30 cellular contexts compared by ENCODE assay signal in the genomic region with DNA sequence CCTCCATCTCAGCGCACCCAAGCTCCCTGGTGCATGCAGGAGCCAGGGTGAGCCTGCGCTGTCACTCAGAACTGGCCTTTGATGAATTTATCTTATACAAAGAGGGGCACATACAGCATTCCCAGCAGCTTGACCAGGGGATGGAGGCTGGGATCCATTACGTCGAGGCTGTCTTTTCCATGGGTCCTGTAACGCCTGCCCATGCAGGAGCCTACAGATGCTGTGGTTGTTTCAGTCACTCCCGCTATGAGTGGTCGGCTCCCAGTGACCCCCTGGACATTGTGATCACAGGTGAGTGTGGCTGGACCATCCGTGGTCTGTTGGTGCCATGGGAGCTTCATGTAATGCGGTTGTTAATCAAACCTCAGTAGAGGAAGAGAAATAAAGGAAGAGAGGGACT. TPM values are rescaled to one million over a fixed set of nuclear protein-coding genes. Genes with fewer than 3 reads are reported as not detected.
"Had no signal": no experiment of that assay in that cellular context is flagged by ENCODE, and none has a peak within 500 bp of the region (broad histone marks: within the 10 kb centered on the region; RNA-seq: fewer than 3 reads in every experiment).

No MANE protein-coding gene starts in this region.

- H3K27me3 Mint-ChIP-seq: type B pancreatic cell had no signal

- H3K9me3 ChIP-seq: colonic mucosa, gastroesophageal sphincter, heart right ventricle, lower lobe of right lung, prostate gland, right atrium auricular region, testis, tibial artery had no signal

- H3K27ac ChIP-seq: colonic mucosa, epithelial cell of prostate, foreskin keratinocyte, gastroesophageal sphincter, heart right ventricle, lower lobe of right lung, neural progenitor cell, parathyroid adenoma, prostate gland, right atrium auricular region, testis, tibial artery had no signal

- H3K4me1 Mint-ChIP-seq: endodermal cell, nephron, neural progenitor cell had no signal

- DNase-seq: colonic mucosa; effector CD8-positive, alpha-beta T cell; endodermal cell; foreskin keratinocyte; heart right ventricle; hippocampal formation; left ventricle myocardium superior; lower lobe of right lung; stimulated activated CD4-positive, alpha-beta T cell treated with anti-CD3 and anti-CD28 coated beads, Interleukin-2, amount 100 ng/mL, for 24 hours; stimulated activated CD4-positive, alpha-beta T cell treated with anti-CD3 and anti-CD28 coated beads, Interleukin-4, amount 100 ng/mL, for 24 hours; stimulated activated naive CD8-positive, alpha-beta T cell treated with anti-CD3 and anti-CD28 coated beads, Interleukin-15, Interleukin-2, amounts not matched to agents 100 U/mL and 50 U/mL, for 24 hours; testis; tibial artery had no signal

- H3K4me1 ChIP-seq: colonic mucosa, foreskin keratinocyte, gastroesophageal sphincter, lower lobe of right lung, neural progenitor cell, parathyroid adenoma, prostate gland, right atrium auricular region, testis, tibial artery had no signal

- H3K36me3 Mint-ChIP-seq: neural progenitor cell had no signal

- H3K4me3 ChIP-seq: colonic mucosa, gastroesophageal sphincter, heart right ventricle, lower lobe of right lung, neural progenitor cell, prostate gland, right atrium auricular region, smooth muscle cell, testis, tibial artery had no signal

- ATAC-seq: esophagus mucosa; foreskin keratinocyte; gastroesophageal sphincter; heart right ventricle; left ventricle myocardium superior; lower lobe of right lung; sciatic nerve; stimulated activated effector memory CD8-positive, alpha-beta T cell treated with anti-CD3 and anti-CD28 coated beads, Interleukin-12 subunit alpha, Interleukin-12 subunit beta, amount 100 ng/mL, for 72 hours; stimulated activated naive CD8-positive, alpha-beta T cell treated with anti-CD3 and anti-CD28 coated beads, Interleukin-15, Interleukin-2, amounts not matched to agents 100 U/mL and 50 U/mL, for 24 hours had no signal

- H3K9me3 Mint-ChIP-seq: dendritic cell treated with granulocyte-macrophage colony-stimulating factor and Interleukin-4, amounts not matched to agents 40 ng/mL and 50 ng/mL, for 4 days; stimulated activated effector memory CD8-positive, alpha-beta T cell treated with anti-CD3 and anti-CD28 coated beads, Interleukin-12 subunit alpha, Interleukin-12 subunit beta, amount 100 ng/mL, for 72 hours had no signal

- H3K36me3 ChIP-seq: colonic mucosa, gastroesophageal sphincter, heart right ventricle, lower lobe of right lung, neural progenitor cell, prostate gland, right atrium auricular region, tibial artery had no signal

- H3K27ac Mint-ChIP-seq: dendritic cell treated with granulocyte-macrophage colony-stimulating factor and Interleukin-4, amounts not matched to agents 40 ng/mL and 50 ng/mL, for 4 days; endodermal cell; nephron; neural progenitor cell; stimulated activated effector memory CD8-positive, alpha-beta T cell treated with anti-CD3 and anti-CD28 coated beads, Interleukin-12 subunit alpha, Interleukin-12 subunit beta, amount 100 ng/mL, for 72 hours; type B pancreatic cell had no signal

- H3K27me3 ChIP-seq: colonic mucosa, foreskin keratinocyte, neural progenitor cell, right atrium auricular region, testis had no signal

- H3K4me3 Mint-ChIP-seq: dendritic cell treated with granulocyte-macrophage colony-stimulating factor and Interleukin-4, amounts not matched to agents 40 ng/mL and 50 ng/mL, for 4 days; endodermal cell; nephron; neural progenitor cell; stimulated activated effector memory CD8-positive, alpha-beta T cell treated with anti-CD3 and anti-CD28 coated beads, Interleukin-12 subunit alpha, Interleukin-12 subunit beta, amount 100 ng/mL, for 72 hours; type B pancreatic cell had no signal

RNA-seq across cellular contexts. Expression of a gene that starts 33.0 kb away (rescaled TPM):
- total RNA-seq: chondrocyte, endodermal cell, esophagus mucosa, foreskin keratinocyte, gastroesophageal sphincter, left ventricle myocardium superior, osteoblast, prostate gland, right atrium auricular region, smooth muscle cell, testis, urinary bladder had no signal
- polyA plus RNA-seq: foreskin keratinocyte, heart right ventricle, keratinocyte, smooth muscle cell, urinary bladder had no signal

RNA-seq across cellular contexts. Expression of a gene that starts 38.0 kb away (rescaled TPM):
- total RNA-seq: chondrocyte, endodermal cell, esophagus mucosa, foreskin keratinocyte, osteoblast, smooth muscle cell had no signal
- polyA plus RNA-seq: foreskin keratinocyte, keratinocyte, smooth muscle cell had no signal

RNA-seq across cellular contexts. Expression of a gene that starts 57.8 kb away (rescaled TPM):
- total RNA-seq: chondrocyte, endodermal cell, foreskin keratinocyte, osteoblast, smooth muscle cell had no signal
- polyA plus RNA-seq: foreskin keratinocyte, keratinocyte, smooth muscle cell had no signal
